ENCODE assay signal across 29 cellular contexts in the genomic region with DNA sequence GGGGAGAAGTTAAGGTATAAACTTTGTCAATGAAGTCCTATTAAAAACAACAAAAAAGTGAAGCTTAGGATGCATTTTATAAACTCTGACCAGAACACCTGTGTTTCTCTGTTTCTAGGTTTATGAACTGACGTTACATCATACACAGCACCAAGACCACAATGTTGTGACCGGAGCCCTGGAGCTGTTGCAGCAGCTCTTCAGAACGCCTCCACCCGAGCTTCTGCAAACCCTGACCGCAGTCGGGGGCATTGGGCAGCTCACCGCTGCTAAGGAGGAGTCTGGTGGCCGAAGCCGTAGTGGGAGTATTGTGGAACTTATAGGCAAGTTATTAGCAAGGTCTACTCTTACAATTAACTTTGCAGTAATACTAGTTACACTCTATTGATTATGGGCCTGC. TPM values are rescaled to one million over a fixed set of nuclear protein-coding genes. Genes with fewer than 3 reads are reported as not detected.
"Had no signal": no experiment of that assay in that cellular context is flagged by ENCODE, and none has a peak within 500 bp of the region (broad histone marks: within the 10 kb centered on the region; RNA-seq: fewer than 3 reads in every experiment).

No MANE protein-coding gene starts in this region.

- H3K9me3 ChIP-seq: body of pancreas, colonic mucosa, gastroesophageal sphincter, heart left ventricle, neutrophil, pancreas, spleen, tibial artery, uterus had no signal

- DNase-seq: activated B cell treated with CpG ODN at 0.5 μM for 24 hours; activated CD4-positive, alpha-beta memory T cell treated with anti-CD3 and anti-CD28 coated beads, Interleukin-2, amount 10 ng/mL, durations not matched to agents 7 days and 5 days; activated CD4-positive, alpha-beta T cell treated with anti-CD3 and anti-CD28 coated beads for 48 hours; activated naive CD4-positive, alpha-beta T cell; activated T-cell treated with anti-CD3 and anti-CD28 coated beads, Interleukin-2, amount 50 U/mL, for 1 hour; body of pancreas; colonic mucosa; endodermal cell; erythroblast; heart left ventricle; immature natural killer cell; kidney glomerular epithelial cell; pancreas; spleen; stimulated activated CD4-positive, alpha-beta T cell treated with anti-CD3 and anti-CD28 coated beads, Interleukin-4, amount 100 ng/mL, for 4 hours; SW 1271; T-helper 2 cell; tibial artery; uterus had no signal

- H3K27ac Mint-ChIP-seq: activated B cell treated with CpG ODN at 0.5 μM for 24 hours; activated CD4-positive, alpha-beta memory T cell treated with anti-CD3 and anti-CD28 coated beads, Interleukin-2, amount 10 ng/mL, durations not matched to agents 7 days and 5 days; activated T-helper 17 cell treated with anti-CD3 and anti-CD28 coated beads, Interleukin-2, amount 50 U/mL, for 72 hours; endodermal cell; immature natural killer cell; stimulated activated memory B cell treated with anti-CD40 and anti-IgM and Interleukin-4, amounts not matched to agents 10 μg/mL and 1 μg/mL and 100 μg/mL, for 72 hours had no signal

- H3K9me3 Mint-ChIP-seq: activated B cell treated with CpG ODN at 0.5 μM for 24 hours; activated CD4-positive, alpha-beta memory T cell treated with anti-CD3 and anti-CD28 coated beads, Interleukin-2, amount 10 ng/mL, durations not matched to agents 7 days and 5 days; activated T-helper 17 cell treated with anti-CD3 and anti-CD28 coated beads, Interleukin-2, amount 50 U/mL, for 72 hours; endodermal cell; immature natural killer cell; natural killer cell treated with Interleukin-12 subunit alpha and Interleukin-12 subunit beta and Interleukin-15 and Interleukin-18, amount 100 ng/mL, for 72 hours; stimulated activated memory B cell treated with anti-CD40 and anti-IgM and Interleukin-4, amounts not matched to agents 10 μg/mL and 1 μg/mL and 100 μg/mL, for 72 hours had no signal

- H3K27ac ChIP-seq: neutrophil, tibial artery had no signal

- H3K36me3 ChIP-seq: uterus had no signal

- H3K27me3 Mint-ChIP-seq: activated B cell treated with CpG ODN at 0.5 μM for 24 hours; activated CD4-positive, alpha-beta memory T cell treated with anti-CD3 and anti-CD28 coated beads, Interleukin-2, amount 10 ng/mL, durations not matched to agents 7 days and 5 days; activated T-helper 17 cell treated with anti-CD3 and anti-CD28 coated beads, Interleukin-2, amount 50 U/mL, for 72 hours; natural killer cell treated with Interleukin-12 subunit alpha and Interleukin-12 subunit beta and Interleukin-15 and Interleukin-18, amount 100 ng/mL, for 72 hours; stimulated activated memory B cell treated with anti-CD40 and anti-IgM and Interleukin-4, amounts not matched to agents 10 μg/mL and 1 μg/mL and 100 μg/mL, for 72 hours had no signal

- H3K4me1 ChIP-seq: colonic mucosa, uterus had no signal

- H3K4me1 Mint-ChIP-seq: activated B cell treated with CpG ODN at 0.5 μM for 24 hours had no signal

- H3K4me3 Mint-ChIP-seq: activated B cell treated with CpG ODN at 0.5 μM for 24 hours; activated CD4-positive, alpha-beta memory T cell treated with anti-CD3 and anti-CD28 coated beads, Interleukin-2, amount 10 ng/mL, durations not matched to agents 7 days and 5 days; activated T-helper 17 cell treated with anti-CD3 and anti-CD28 coated beads, Interleukin-2, amount 50 U/mL, for 72 hours; endodermal cell; immature natural killer cell; natural killer cell treated with Interleukin-12 subunit alpha and Interleukin-12 subunit beta and Interleukin-15 and Interleukin-18, amount 100 ng/mL, for 72 hours; stimulated activated memory B cell treated with anti-CD40 and anti-IgM and Interleukin-4, amounts not matched to agents 10 μg/mL and 1 μg/mL and 100 μg/mL, for 72 hours had no signal

- H3K4me3 ChIP-seq: body of pancreas, colonic mucosa, gastroesophageal sphincter, heart left ventricle, pancreas, spleen, tibial artery, uterus had no signal

- ATAC-seq: activated T-helper 17 cell treated with anti-CD3 and anti-CD28 coated beads, Interleukin-2, amount 50 U/mL, for 72 hours; body of pancreas; natural killer cell treated with Interleukin-12 subunit alpha and Interleukin-12 subunit beta and Interleukin-15 and Interleukin-18, amount 100 ng/mL, for 72 hours; pancreas; sciatic nerve; stimulated activated memory B cell treated with anti-CD40 and anti-IgM and Interleukin-4, amounts not matched to agents 10 μg/mL and 1 μg/mL and 100 μg/mL, for 72 hours had no signal

- H3K27me3 ChIP-seq: body of pancreas, colonic mucosa, gastroesophageal sphincter, heart left ventricle, neutrophil, pancreas, spleen, tibial artery, uterus had no signal

RNA-seq across cellular contexts. Expression of gene HTT-AS, which starts 46.8 kb away (rescaled TPM):
- total RNA-seq: activated B cell treated with CpG ODN at 0.5 μM for 24 hours; activated CD4-positive, alpha-beta memory T cell treated with anti-CD3 and anti-CD28 coated beads, Interleukin-2, amount 10 ng/mL, durations not matched to agents 7 days and 5 days; activated T-helper 17 cell treated with anti-CD3 and anti-CD28 coated beads, Interleukin-2, amount 50 U/mL, for 72 hours; body of pancreas; cardiac septum; colonic mucosa; endodermal cell; gastroesophageal sphincter; heart left ventricle; liver; mesenteric fat pad; natural killer cell treated with Interleukin-12 subunit alpha and Interleukin-12 subunit beta and Interleukin-15 and Interleukin-18, amount 100 ng/mL, for 72 hours; pancreas; sciatic nerve; spleen; subcutaneous adipose tissue; uterus had no signal
- polyA plus RNA-seq: heart left ventricle, immature natural killer cell, liver, pancreas, spleen had no signal
